In the genomic region with DNA sequence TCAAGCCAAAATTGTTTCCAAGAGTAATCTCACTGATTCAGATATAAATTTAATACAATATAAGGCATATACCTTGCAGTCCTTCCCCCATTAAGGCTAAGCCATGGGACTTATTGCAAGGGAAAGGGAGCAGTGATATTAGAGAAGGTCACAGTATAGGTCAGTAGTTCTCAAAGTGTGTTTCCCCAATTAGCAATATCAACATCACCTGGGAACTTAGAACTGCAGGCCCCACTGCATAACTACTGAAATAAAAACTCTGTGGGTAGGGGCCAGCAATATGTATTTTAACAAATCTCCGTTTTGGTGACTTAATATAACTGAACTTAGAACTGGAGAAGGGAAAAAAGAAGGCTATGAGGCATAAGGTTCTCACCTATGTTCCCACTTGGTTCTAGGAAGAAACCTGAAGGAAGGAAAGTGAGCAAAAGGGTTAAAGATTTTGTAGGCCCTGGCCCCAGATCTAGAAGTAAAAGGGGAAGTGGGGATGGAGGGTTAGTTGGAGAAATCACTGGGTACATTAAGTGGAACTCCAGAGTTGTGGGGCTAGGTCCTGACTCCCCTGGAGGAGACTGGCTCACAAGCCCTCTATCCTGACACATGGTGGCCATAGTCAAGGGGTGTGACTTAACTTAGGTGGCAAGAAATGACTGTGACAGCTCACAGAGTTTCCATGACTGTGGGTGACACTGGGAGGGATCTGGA, we compare ENCODE assay signal across 17 cellular contexts. TPM values are rescaled to one million over a fixed set of nuclear protein-coding genes. Genes with fewer than 3 reads are reported as not detected.
DNase-seq lines count a peak whose midpoint lies in the region; ATAC-seq and TF ChIP-seq lines count a peak whose summit lies in the region.
"Had no signal": no experiment of that assay in that cellular context is flagged by ENCODE, and none has a peak within 500 bp of the region (broad histone marks: within the 10 kb centered on the region; RNA-seq: fewer than 3 reads in every experiment).

No MANE protein-coding gene starts in this region.

- no peaks in the 10 kb centered on the region for H3K4me1 Mint-ChIP-seq in Calu3 (ENCODE audit: low read depth, unreplicated experiment)
- H3K4me1 Mint-ChIP-seq in GM23338: peaks cover 60% of the 10 kb centered on the region
- peaks cover 67% of the 10 kb centered on the region for H3K4me1 Mint-ChIP-seq in endothelial cell (ENCODE audit: unreplicated experiment)
- H3K4me1 Mint-ChIP-seq: activated naive CD4-positive, alpha-beta T cell treated with anti-CD3 and anti-CD28 coated beads, Interleukin-2, amount 10 ng/mL, durations not matched to agents 7 days and 5 days; natural killer cell had no signal

- TF ChIP-seq CTCF in Calu3 (IDR thresholded peaks at IDR 0.05; ENCODE audit: unreplicated experiment) (no peak), GM23338 (conservative IDR thresholded peaks at IDR 0.05; ENCODE audit: low read depth in 2 of 2) (no peak), endothelial cell (IDR thresholded peaks at IDR 0.05; ENCODE audit: unreplicated experiment) (no peak), smooth muscle cell (IDR thresholded peaks at IDR 0.05; ENCODE audit: borderline replicate concordance, insufficient read depth, poor library complexity, severe bottlenecking) (no peak), BE2C (IDR thresholded peaks at IDR 0.05; ENCODE audit: low read depth, low read length) (no peak)

- H3K27me3 ChIP-seq in GM23338 (ENCODE audit: insufficient read depth) (no peaks in the 10 kb centered on the region), smooth muscle cell (ENCODE audit: low read depth) (no peaks in the 10 kb centered on the region), BE2C (no peaks in the 10 kb centered on the region)
- H3K27me3 ChIP-seq: heart right ventricle, SJCRH30, testis had no signal

- no peaks in the 10 kb centered on the region for H3F3A ChIP-seq in GM23338 (replicated peaks; ENCODE audit: low read depth)
- H3F3A ChIP-seq in smooth muscle cell (ENCODE audit: low read depth): peaks cover 3% of the 10 kb centered on the region

- H3K9me2 ChIP-seq in GM23338 (ENCODE audit: insufficient read depth): no peaks in the 10 kb centered on the region

- no peak overlapping the region for H3K27ac ChIP-seq in GM23338 (ENCODE audit: low read depth)
- no peak overlapping the region for H3K27ac ChIP-seq in smooth muscle cell (ENCODE audit: low read depth)
- H3K27ac ChIP-seq: heart right ventricle, SJCRH30, testis had no signal

- H3K4me3 Mint-ChIP-seq in Calu3 (ENCODE audit: low read depth, unreplicated experiment) (no peak overlapping the region), GM23338 (no peak overlapping the region), endothelial cell (ENCODE audit: unreplicated experiment) (no peak overlapping the region)
- H3K4me3 Mint-ChIP-seq: activated naive CD4-positive, alpha-beta T cell treated with anti-CD3 and anti-CD28 coated beads, Interleukin-2, amount 10 ng/mL, durations not matched to agents 7 days and 5 days; natural killer cell had no signal

- no peak overlapping the region for H3K4me3 ChIP-seq in GM23338
- H3K4me3 ChIP-seq in smooth muscle cell: no peak overlapping the region
- no peak overlapping the region for H3K4me3 ChIP-seq in BE2C (ENCODE audit: low read depth, low read length)
- H3K4me3 ChIP-seq: heart right ventricle, SJCRH30, testis had no signal

- H3K79me2 ChIP-seq in GM23338 (replicated peaks; ENCODE audit: insufficient read depth): no peaks in the 10 kb centered on the region
- H3K79me2 ChIP-seq in smooth muscle cell (ENCODE audit: low read depth): no peaks in the 10 kb centered on the region

- no peaks in the 10 kb centered on the region for H4K20me1 ChIP-seq in GM23338 (replicated peaks; ENCODE audit: insufficient read depth)
- H4K20me1 ChIP-seq in smooth muscle cell (ENCODE audit: low read depth): no peaks in the 10 kb centered on the region

- H2AFZ ChIP-seq in GM23338 (no peak overlapping the region), smooth muscle cell (ENCODE audit: low read depth) (no peak overlapping the region)

- intact Hi-C loops in Calu3 (cut with micrococcal nuclease; ENCODE audit: unreplicated experiment): no loop called here

- BruUV-seq in Calu3 (replicated peaks; lab: Mats Ljungman, UMichigan): TSS peak; percentile 24

- H3K4me1 ChIP-seq in GM23338 (ENCODE audit: insufficient read depth) (peaks cover 65% of the 10 kb centered on the region), smooth muscle cell (ENCODE audit: low read depth) (peaks cover 5% of the 10 kb centered on the region), BE2C (0 out of 2 replicates have a peak, but pooled peaks cover 5% of the 10 kb centered on the region)
- H3K4me1 ChIP-seq: testis had no signal

- H3K4me2 ChIP-seq in GM23338 (no peak overlapping the region), smooth muscle cell (no peak overlapping the region)

- CTCF ChIA-PET in Calu3 (lab: Charles Lee): interaction anchor here (0.5 to 0.7 kb wide), 2 partner anchors 21 to 347 kb away, joined by 4 to 6 read pairs; no protein-coding TSS in a partner anchor

- 83% methylated on average over 1 of the region's 1 CpG for WGBS in smooth muscle cell (ENCODE audit: low lambda C conversion rate)

- peaks cover 3% of the 10 kb centered on the region for H3K36me3 Mint-ChIP-seq in Calu3 (ENCODE audit: insufficient read depth, unreplicated experiment)
- H3K36me3 Mint-ChIP-seq in GM23338 (ENCODE audit: low read depth): peaks cover 2% of the 10 kb centered on the region; the same call in 1 of the 3 replicates
- no peaks in the 10 kb centered on the region for H3K36me3 Mint-ChIP-seq in endothelial cell (ENCODE audit: low read depth, unreplicated experiment)

- H3K27ac Mint-ChIP-seq in Calu3 (ENCODE audit: unreplicated experiment) (no peak overlapping the region), GM23338 (peak overlapping the region; percentile 32; the same call in 1 of the 2 replicates), endothelial cell (ENCODE audit: unreplicated experiment) (peak overlapping the region; percentile 59)
- H3K27ac Mint-ChIP-seq: activated naive CD4-positive, alpha-beta T cell treated with anti-CD3 and anti-CD28 coated beads, Interleukin-2, amount 10 ng/mL, durations not matched to agents 7 days and 5 days; natural killer cell had no signal

- no peak for ATAC-seq in GM23338
- no peak for ATAC-seq in HG03460 (IDR thresholded peaks at IDR 0.05; ENCODE audit: unreplicated experiment)
- ATAC-seq: heart right ventricle, natural killer cell had no signal

- no peak overlapping the region for H3K9ac ChIP-seq in smooth muscle cell (ENCODE audit: low read depth)

- DNase-seq in Calu3 (no peak), GM23338 (ENCODE audit: low spot score) (no peak), NOMO-1 treated with DMSO at 0.1 percent for 48 hours (lab: John Stamatoyannopoulos, UW; ENCODE audit: unreplicated experiment) (peak; percentile 32), endothelial cell (ENCODE audit: low spot score) (no peak), smooth muscle cell (lab: John Stamatoyannopoulos, UW; ENCODE audit: unreplicated experiment) (no peak), BE2C (no peak), kidney tubule cell (ENCODE audit: low spot score) (no peak)
- DNase-seq: activated naive CD4-positive, alpha-beta T cell treated with anti-CD3 and anti-CD28 coated beads, Interleukin-2, amount 10 ng/mL, durations not matched to agents 7 days and 5 days; heart right ventricle; MM.1S; natural killer cell; NCI-H187 treated with DMSO at 0.1 percent for 48 hours; NCI-H226; stimulated activated CD4-positive, alpha-beta T cell treated with anti-CD3 and anti-CD28 coated beads, Interleukin-4, amount 100 ng/mL, for 1 hour; testis had no signal

- H3K27me3 Mint-ChIP-seq in Calu3 (ENCODE audit: unreplicated experiment): no peaks in the 10 kb centered on the region
- no peaks in the 10 kb centered on the region for H3K27me3 Mint-ChIP-seq in GM23338 (ENCODE audit: insufficient read depth, low read depth, poor library complexity)
- H3K27me3 Mint-ChIP-seq in endothelial cell (ENCODE audit: unreplicated experiment): peaks cover 6% of the 10 kb centered on the region

- H3K9me3 ChIP-seq in smooth muscle cell (replicated peaks; ENCODE audit: low read depth) (no peaks in the 10 kb centered on the region), BE2C (no peaks in the 10 kb centered on the region)
- H3K9me3 ChIP-seq: heart right ventricle, SJCRH30, testis had no signal

- H3K9me3 Mint-ChIP-seq in Calu3 (ENCODE audit: low read depth, unreplicated experiment) (no peaks in the 10 kb centered on the region), GM23338 (no peaks in the 10 kb centered on the region; the same call in 2 of the 3 replicates), endothelial cell (ENCODE audit: unreplicated experiment) (no peaks in the 10 kb centered on the region)
- H3K9me3 Mint-ChIP-seq: activated naive CD4-positive, alpha-beta T cell treated with anti-CD3 and anti-CD28 coated beads, Interleukin-2, amount 10 ng/mL, durations not matched to agents 7 days and 5 days; natural killer cell had no signal

- H3K36me3 ChIP-seq in GM23338 (ENCODE audit: insufficient read depth) (no peaks in the 10 kb centered on the region), smooth muscle cell (ENCODE audit: low read depth) (no peaks in the 10 kb centered on the region), BE2C (no peaks in the 10 kb centered on the region)

RNA-seq across cellular contexts. Expression of a gene that starts 40.7 kb away (rescaled TPM):
- total RNA-seq in Calu3 (2022) (48.7 and 50.8 TPM in 2 replicates), endothelial cell (ENCODE audit: unreplicated experiment) (25.2 TPM), smooth muscle cell (45.3 and 55.0 TPM in 2 replicates)
- total RNA-seq in GM23338 (2014; rRNA removed; shearing (Covaris generic)): 56.8 and 61.1 TPM in 2 replicates
- polyA plus RNA-seq in GM23338 (2016; fragmentation: Nextera tagmentation; extraction: Ambion mirVana) (14.3 and 18.5 TPM in 2 replicates), smooth muscle cell (10.8 and 12.7 TPM in 2 replicates)
- 14.7 TPM for polyA plus RNA-seq in BE2C (2012; ENCODE audit: insufficient read depth, insufficient read length, low read depth)
